22 cellular contexts compared by ENCODE assay signal in genomic region chr10:117246997-117247667, GRCh38. TPM values are rescaled to one million over a fixed set of nuclear protein-coding genes. Genes with fewer than 3 reads are reported as not detected.
"Had no signal": no experiment of that assay in that cellular context is flagged by ENCODE, and none has a peak within 500 bp of the region (broad histone marks: within the 10 kb centered on the region; RNA-seq: fewer than 3 reads in every experiment).

No MANE protein-coding gene starts in this region.

- H3K4me3 ChIP-seq: colonic mucosa, hepatocyte, mucosa of descending colon, tibial artery had no signal

- H3K4me2 ChIP-seq: hepatocyte had no signal

- H2AFZ ChIP-seq: hepatocyte, parathyroid adenoma had no signal

- H3K27me3 ChIP-seq: colonic mucosa had no signal

- ATAC-seq: activated CD8-positive, alpha-beta memory T cell treated with anti-CD3 and anti-CD28 coated beads, Interleukin-2, amount 10 ng/mL, durations not matched to agents 7 days and 5 days; left lobe of liver; mucosa of descending colon; naive thymus-derived CD4-positive, alpha-beta T cell; stimulated activated memory B cell treated with anti-CD40 and anti-IgM and Interleukin-4, amounts not matched to agents 10 μg/mL and 1 μg/mL and 100 μg/mL, for 72 hours had no signal

- H3K79me2 ChIP-seq: hepatocyte, parathyroid adenoma had no signal

- H3K9me3 ChIP-seq: colonic mucosa, mucosa of descending colon, tibial artery had no signal

- H3K4me1 ChIP-seq: colonic mucosa, parathyroid adenoma, tibial artery had no signal

- H3K27ac ChIP-seq: colonic mucosa, hepatocyte, parathyroid adenoma, tibial artery had no signal

- H3K36me3 ChIP-seq: colonic mucosa, tibial artery had no signal

- DNase-seq: activated CD4-positive, alpha-beta memory T cell treated with anti-CD3 and anti-CD28 coated beads for 36 hours; activated CD4-positive, alpha-beta T cell treated with anti-CD3 and anti-CD28 coated beads for 1 hour; activated CD8-positive, alpha-beta memory T cell treated with anti-CD3 and anti-CD28 coated beads, Interleukin-2, amount 10 ng/mL, durations not matched to agents 7 days and 5 days; activated naive CD4-positive, alpha-beta T cell treated with anti-CD3 and anti-CD28 coated beads, Interleukin-2, amount 50 U/mL, for 16 hours; activated T-cell treated with anti-CD3 and anti-CD28 coated beads, Interleukin-2, amount 50 U/mL, for 1 hour; central memory CD4-positive, alpha-beta T cell; colonic mucosa; effector CD4-positive, alpha-beta T cell; mucosa of descending colon; stimulated activated CD4-positive, alpha-beta T cell treated with anti-CD3 and anti-CD28 coated beads, Interleukin-2, amount 100 ng/mL, for 48 hours; T-cell; T1000; tibial artery had no signal

- H3K9ac ChIP-seq: parathyroid adenoma had no signal

RNA-seq across cellular contexts. Expression of gene SLC18A2, which starts 6.2 kb away (rescaled TPM):
- total RNA-seq: activated CD4-positive, alpha-beta memory T cell treated with anti-CD3 and anti-CD28 coated beads for 36 hours; activated CD8-positive, alpha-beta memory T cell treated with anti-CD3 and anti-CD28 coated beads, Interleukin-2, amount 10 ng/mL, durations not matched to agents 7 days and 5 days; endothelial cell of umbilical vein had no signal
- polyA plus RNA-seq: endothelial cell of umbilical vein, fibroblast of lung, keratinocyte had no signal

RNA-seq across cellular contexts. Expression of gene KCNK18, which starts 49.8 kb away (rescaled TPM):
- total RNA-seq: activated CD4-positive, alpha-beta memory T cell treated with anti-CD3 and anti-CD28 coated beads for 36 hours; activated CD8-positive, alpha-beta memory T cell treated with anti-CD3 and anti-CD28 coated beads, Interleukin-2, amount 10 ng/mL, durations not matched to agents 7 days and 5 days; colonic mucosa; endothelial cell of umbilical vein; fibroblast of lung; hepatocyte; left lobe of liver; mucosa of descending colon; naive thymus-derived CD4-positive, alpha-beta T cell; skeletal muscle tissue; T-cell had no signal
- polyA plus RNA-seq: endothelial cell of umbilical vein; fibroblast of lung; hepatocyte; keratinocyte; naive thymus-derived CD4-positive, alpha-beta T cell had no signal
